In genomic region chr2:26144953-26145680, GRCh38 we compare ENCODE assay signal across 8 cellular contexts. TPM values are rescaled to one million over a fixed set of nuclear protein-coding genes. Genes with fewer than 3 reads are reported as not detected.
DNase-seq lines count a peak whose midpoint lies in the region; ATAC-seq lines count a peak whose summit lies in the region.

No MANE protein-coding gene starts in this region.

- H3K36me3 ChIP-seq in Karpas-422 (ENCODE audit: insufficient read depth, low read length) = no peaks in the 10 kb centered on the region

- CTCF ChIA-PET in activated naive CD4-positive, alpha-beta T cell treated with anti-CD3 and anti-CD28 coated beads for 36 hours (lab: Charles Lee) = interaction anchor here (0.6 to 4.7 kb wide), 22 partner anchors 8 to 537 kb away, joined by 3 to 35 read pairs (median 4); no protein-coding TSS in a partner anchor

- no peaks in the 10 kb centered on the region for H3K9me2 ChIP-seq in Karpas-422 (replicated peaks; ENCODE audit: insufficient read depth, low read length)

- H3K4me3 ChIP-seq in Karpas-422 (ENCODE audit: low read length) = no peak overlapping the region

- no peak overlapping the region for H2AFZ ChIP-seq in Karpas-422 (ENCODE audit: low read length)

- no peak overlapping the region for H3K4me3 Mint-ChIP-seq in activated naive CD4-positive, alpha-beta T cell treated with anti-CD3 and anti-CD28 coated beads for 36 hours

- no peaks in the 10 kb centered on the region for H3K36me3 Mint-ChIP-seq in activated naive CD4-positive, alpha-beta T cell treated with anti-CD3 and anti-CD28 coated beads for 36 hours (ENCODE audit: low read depth)

- no peaks in the 10 kb centered on the region for H3K9me3 ChIP-seq in Karpas-422 (ENCODE audit: low read length)

- DNase-seq in DMS53 (lab: John Stamatoyannopoulos, UW) (peak; percentile 79), Karpas-422 (peak; percentile 89), SHP77 treated with DMSO at 0.1 percent for 48 hours (lab: John Stamatoyannopoulos, UW) (peak; percentile 58), head of caudate nucleus (peak; percentile 37 to 91 (median 78)), pons (ENCODE audit: low spot score) (peak; percentile 85), ureter (ENCODE audit: low spot score) (peak; percentile 58)
- peak; percentile 82 for DNase-seq in activated naive CD4-positive, alpha-beta T cell treated with anti-CD3 and anti-CD28 coated beads for 36 hours

- H3K79me2 ChIP-seq in Karpas-422 (ENCODE audit: low read length) = no peaks in the 10 kb centered on the region

- H3K9me3 Mint-ChIP-seq in activated naive CD4-positive, alpha-beta T cell treated with anti-CD3 and anti-CD28 coated beads for 36 hours = no peaks in the 10 kb centered on the region

- H3K9ac ChIP-seq in Karpas-422 (ENCODE audit: low read length) = no peak overlapping the region

- H3K27me3 ChIP-seq in Karpas-422 (ENCODE audit: low read length) = no peaks in the 10 kb centered on the region

- H3K4me1 Mint-ChIP-seq in activated naive CD4-positive, alpha-beta T cell treated with anti-CD3 and anti-CD28 coated beads for 36 hours (ENCODE audit: low read depth) = no peaks in the 10 kb centered on the region

- peaks cover 2% of the 10 kb centered on the region for H3K27me3 Mint-ChIP-seq in activated naive CD4-positive, alpha-beta T cell treated with anti-CD3 and anti-CD28 coated beads for 36 hours (ENCODE audit: low read depth)

- H3K4me2 ChIP-seq in Karpas-422 (ENCODE audit: low read depth, low read length, poor library complexity, severe bottlenecking) = peak overlapping the region; percentile 16

- no peaks in the 10 kb centered on the region for H3K4me1 ChIP-seq in Karpas-422 (ENCODE audit: low read length)

- intact Hi-C loops in activated naive CD4-positive, alpha-beta T cell treated with anti-CD3 and anti-CD28 coated beads for 36 hours (cut with micrococcal nuclease) = loop anchor here (1.0 kb wide), 5 partner anchors 57 to 538 kb away; no protein-coding TSS in a partner anchor
- intact Hi-C loops in head of caudate nucleus (cut with DNase I) = loop anchor here (2.0 to 5.0 kb wide), 3 partner anchors 58 to 193 kb away; no protein-coding TSS in a partner anchor

- H3K27ac ChIP-seq in Karpas-422 (ENCODE audit: low read length) = no peak overlapping the region

- no peaks in the 10 kb centered on the region for H4K20me1 ChIP-seq in Karpas-422 (ENCODE audit: insufficient read depth, low read depth, low read length)

- no peak for ATAC-seq in GM21576 (IDR thresholded peaks at IDR 0.05; ENCODE audit: unreplicated experiment)

- H3K27ac Mint-ChIP-seq in activated naive CD4-positive, alpha-beta T cell treated with anti-CD3 and anti-CD28 coated beads for 36 hours = no peak overlapping the region

RNA-seq across cellular contexts. Expression of gene GAREM2, which starts 27.8 kb away (rescaled TPM):
- not detected in 2 replicates for total RNA-seq in Karpas-422 (2014; rRNA removed; shearing (Covaris generic); ENCODE audit: low replicate concordance)
- 1 to 10 TPM; 1.1 to 1.3 TPM for total RNA-seq in activated naive CD4-positive, alpha-beta T cell treated with anti-CD3 and anti-CD28 coated beads for 36 hours
- total RNA-seq in ureter = 4.3 TPM
